In the genomic region with DNA sequence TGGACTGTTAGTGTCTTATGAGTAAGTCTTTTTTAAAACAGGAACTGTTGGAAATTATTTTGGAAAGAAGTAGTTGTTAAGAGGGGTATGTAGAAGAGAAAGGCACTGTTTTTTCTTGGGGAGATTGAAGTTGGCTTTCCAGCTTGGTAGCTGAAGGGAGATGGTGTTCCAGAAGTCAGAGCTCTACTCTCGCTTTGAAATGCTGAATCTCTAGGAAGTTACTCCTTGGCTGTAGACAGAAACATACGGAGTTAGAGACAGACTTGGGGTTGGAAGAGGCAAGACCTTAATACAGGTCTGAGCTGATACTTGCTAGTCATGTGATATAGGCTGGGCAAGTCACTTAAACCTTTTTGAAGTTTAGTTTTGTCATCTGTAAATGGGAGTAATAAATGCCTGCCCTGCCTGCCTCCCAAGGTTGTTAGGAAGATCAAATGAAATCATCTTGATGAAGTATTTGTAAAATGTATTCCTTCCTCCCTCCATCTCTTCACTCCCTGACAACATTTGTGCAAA, we compare ENCODE assay signal across 2 cellular contexts.
TF ChIP-seq lines count a peak whose summit lies in the region.

No MANE protein-coding gene starts in this region.

TF ChIP-seq in A549, 52 proteins besides CTCF, POLR2A, EP300 and RAD21:
- TF ChIP-seq, protein P1, sequence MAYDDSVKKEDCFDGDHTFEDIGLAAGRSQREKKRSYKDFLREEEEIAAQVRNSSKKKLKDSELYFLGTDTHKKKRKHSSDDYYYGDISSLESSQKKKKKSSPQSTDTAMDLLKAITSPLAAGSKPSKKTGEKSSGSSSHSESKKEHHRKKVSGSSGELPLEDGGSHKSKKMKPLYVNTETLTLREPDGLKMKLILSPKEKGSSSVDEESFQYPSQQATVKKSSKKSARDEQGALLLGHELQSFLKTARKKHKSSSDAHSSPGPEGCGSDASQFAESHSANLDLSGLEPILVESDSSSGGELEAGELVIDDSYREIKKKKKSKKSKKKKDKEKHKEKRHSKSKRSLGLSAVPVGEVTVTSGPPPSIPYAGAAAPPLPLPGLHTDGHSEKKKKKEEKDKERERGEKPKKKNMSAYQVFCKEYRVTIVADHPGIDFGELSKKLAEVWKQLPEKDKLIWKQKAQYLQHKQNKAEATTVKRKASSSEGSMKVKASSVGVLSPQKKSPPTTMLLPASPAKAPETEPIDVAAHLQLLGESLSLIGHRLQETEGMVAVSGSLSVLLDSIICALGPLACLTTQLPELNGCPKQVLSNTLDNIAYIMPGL (CRISPR knock-in tag; IDR thresholded peaks at IDR 0.05; ENCODE audit: borderline replicate concordance), result no peak
- TF ChIP-seq BHLHE40 (IDR thresholded peaks at IDR 0.05; ENCODE audit: low read depth, low read length) (no peak), PHF8 (IDR thresholded peaks at IDR 0.05; ENCODE audit: borderline replicate concordance, low read depth) (no peak), HDAC2 (IDR thresholded peaks at IDR 0.05) (no peak)

TF ChIP-seq in IMR-90, 13 proteins besides CTCF, POLR2A, EP300 and RAD21:
- no peak for TF ChIP-seq BHLHE40 (IDR thresholded peaks at IDR 0.05; ENCODE audit: low read depth, low read length)
- TF ChIP-seq MAFK (IDR thresholded peaks at IDR 0.05; ENCODE audit: low read depth, low read length), result 0 out of 2 replicates have a peak, but pooled peaks have one; percentile 38
- TF ChIP-seq, protein P2, sequence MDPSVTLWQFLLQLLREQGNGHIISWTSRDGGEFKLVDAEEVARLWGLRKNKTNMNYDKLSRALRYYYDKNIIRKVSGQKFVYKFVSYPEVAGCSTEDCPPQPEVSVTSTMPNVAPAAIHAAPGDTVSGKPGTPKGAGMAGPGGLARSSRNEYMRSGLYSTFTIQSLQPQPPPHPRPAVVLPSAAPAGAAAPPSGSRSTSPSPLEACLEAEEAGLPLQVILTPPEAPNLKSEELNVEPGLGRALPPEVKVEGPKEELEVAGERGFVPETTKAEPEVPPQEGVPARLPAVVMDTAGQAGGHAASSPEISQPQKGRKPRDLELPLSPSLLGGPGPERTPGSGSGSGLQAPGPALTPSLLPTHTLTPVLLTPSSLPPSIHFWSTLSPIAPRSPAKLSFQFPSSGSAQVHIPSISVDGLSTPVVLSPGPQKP (IDR thresholded peaks at IDR 0.05; ENCODE audit: borderline replicate concordance, low read depth, low read length), result no peak
- no peak for TF ChIP-seq CHD1 (IDR thresholded peaks at IDR 0.05; ENCODE audit: low read depth, low read length)
- TF ChIP-seq RFX5 (IDR thresholded peaks at IDR 0.05; ENCODE audit: low read depth, low read length), result no peak
- TF ChIP-seq RCOR1 (IDR thresholded peaks at IDR 0.05; ENCODE audit: insufficient replicate concordance, low read length), result no peak
- TF ChIP-seq, protein P3, sequence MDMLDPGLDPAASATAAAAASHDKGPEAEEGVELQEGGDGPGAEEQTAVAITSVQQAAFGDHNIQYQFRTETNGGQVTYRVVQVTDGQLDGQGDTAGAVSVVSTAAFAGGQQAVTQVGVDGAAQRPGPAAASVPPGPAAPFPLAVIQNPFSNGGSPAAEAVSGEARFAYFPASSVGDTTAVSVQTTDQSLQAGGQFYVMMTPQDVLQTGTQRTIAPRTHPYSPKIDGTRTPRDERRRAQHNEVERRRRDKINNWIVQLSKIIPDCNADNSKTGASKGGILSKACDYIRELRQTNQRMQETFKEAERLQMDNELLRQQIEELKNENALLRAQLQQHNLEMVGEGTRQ (IDR thresholded peaks at IDR 0.05; ENCODE audit: low read depth, low read length), result no peak
TF ChIP-seq in IMR-90: peak in this region for 1.
